In genomic region chr17:68437979-68438877, GRCh38 we compare ENCODE assay signal across 8 cellular contexts. TPM values are rescaled to one million over a fixed set of nuclear protein-coding genes. Genes with fewer than 3 reads are reported as not detected.
DNase-seq lines count a peak whose midpoint lies in the region; ATAC-seq, FAIRE-seq and TF ChIP-seq lines count a peak whose summit lies in the region.

No MANE protein-coding gene starts in this region.

- no peaks in the 10 kb centered on the region for H3K9me3 ChIP-seq in OCI-LY7 (ENCODE audit: low read length)
- H3K9me3 ChIP-seq in K562 (replicated peaks; ENCODE audit: control insufficient read depth, insufficient read depth, low read depth, low read length), result no peaks in the 10 kb centered on the region

- DNase-seq in OCI-LY7 (ENCODE audit: low spot score) (peak; percentile 87), K562 (ENCODE audit: extremely low read depth in 1 of 4, low spot score in 3 of 4) (peak; percentile 28 to 89 (median 54)), mesendoderm (peak; percentile 75), GM03348 (ENCODE audit: low spot score) (no peak), NCI-H2107 (lab: John Stamatoyannopoulos, UW) (no peak)
- DNase-seq in effector CD8-positive, alpha-beta T cell (lab: John Stamatoyannopoulos, UW), result no peak

- no peaks in the 10 kb centered on the region for H3K9me1 ChIP-seq in K562 (ENCODE audit: control insufficient read depth, insufficient read depth, low read length)

- H2AK5ac ChIP-seq in mesendoderm (ENCODE audit: low read length), result no peak overlapping the region

- BruUV-seq in OCI-LY7 (replicated peaks; lab: Mats Ljungman, UMichigan) (no TSS peak), K562 (replicated peaks; lab: Mats Ljungman, UMichigan) (no TSS peak)

- peak overlapping the region; percentile 54 for H3K56ac ChIP-seq in mesendoderm (ENCODE audit: low read length)

- H4K20me1 ChIP-seq in OCI-LY7 (ENCODE audit: insufficient read depth, low read length) (no peaks in the 10 kb centered on the region), K562 (replicated peaks; ENCODE audit: control insufficient read depth, insufficient read depth, low read length) (no peaks in the 10 kb centered on the region)

- peak; percentile 72 for ATAC-seq in GM18867 (IDR thresholded peaks at IDR 0.05; ENCODE audit: unreplicated experiment)
- peak; percentile 69 for ATAC-seq in HG02763 (IDR thresholded peaks at IDR 0.05; ENCODE audit: unreplicated experiment)
- ATAC-seq in K562, result peak; percentile 87

- H2BK15ac ChIP-seq in mesendoderm (replicated peaks; ENCODE audit: low read depth), result no peak overlapping the region

- POLR2A ChIA-PET in OCI-LY7 (lab: Charles Lee), result interaction anchor here (0.5 to 8.8 kb wide), 20 partner anchors 8 to 351 kb away, joined by 3 to 138 read pairs (median 4); partner anchors contain the start of gene WIPI1
- POLR2A ChIA-PET in K562 (lab: Yijun Ruan, JAX), result interaction anchor here (0.5 to 1.6 kb wide), 9 partner anchors 9 to 252 kb away, joined by 3 to 8 read pairs (median 4); partner anchors contain the start of gene WIPI1

- peak; percentile 77 for TF ChIP-seq EP300 in K562 (IDR thresholded peaks at IDR 0.05; ENCODE audit: low read length)

- H4K5ac ChIP-seq in mesendoderm (ENCODE audit: low read length), result no peak overlapping the region

- 46% methylated on average over 16 of the region's 16 CpGs for WGBS in K562 (ENCODE audit: insufficient coverage, low coverage, missing lambda C conversion rate)
- no CpG with 5 or more reads among the region's 16 CpGs for WGBS in mesendoderm (ENCODE audit: extremely low coverage, insufficient coverage, low lambda C conversion rate)

- CTCF ChIA-PET in OCI-LY7 (lab: Charles Lee; ENCODE audit: unreplicated experiment), result interaction anchor here (0.6 to 1.5 kb wide), 6 partner anchors 19 to 176 kb away, joined by 3 read pairs; partner anchors contain the start of gene WIPI1
- CTCF ChIA-PET in K562 (lab: Yijun Ruan, JAX; ENCODE audit: low intra/inter-chr PET ratio), result interaction anchor here (0.7 kb wide), 1 partner anchor 266 kb away, joined by 4 read pairs; no protein-coding TSS in a partner anchor

- H2AFZ ChIP-seq in OCI-LY7 (ENCODE audit: low read length) (peak overlapping the region; percentile 77), K562 (ENCODE audit: low read depth, low read length) (peak overlapping the region; percentile 98)

- peak overlapping the region; percentile 80 for H3K27ac ChIP-seq in OCI-LY7 (ENCODE audit: low read depth, low read length, poor library complexity, severe bottlenecking)
- H3K27ac ChIP-seq in K562 (ENCODE audit: extremely low read depth, low read depth, low read length), result peak overlapping the region; percentile 85
- H3K27ac ChIP-seq in mesendoderm (ENCODE audit: low read depth, low read length), result no peak overlapping the region

- no peak overlapping the region for H2BK5ac ChIP-seq in mesendoderm (ENCODE audit: low read length)

- peak overlapping the region; percentile 49 for H3K4me3 ChIP-seq in OCI-LY7 (ENCODE audit: low read depth, low read length, poor library complexity, severe bottlenecking)
- H3K4me3 ChIP-seq in K562, result no peak overlapping the region
- no peak overlapping the region for H3K4me3 ChIP-seq in mesendoderm (ENCODE audit: low read length)

- TF ChIP-seq RAD21 in K562 (CRISPR knock-in tag; conservative IDR thresholded peaks at IDR 0.05 in 1 of 2, IDR thresholded peaks at IDR 0.05 in 1 of 2), result 0 out of 4 replicates have a peak, but pooled peaks of 1 of the 2 experiments have one; percentile 10

- no peak for TF ChIP-seq CTCF in OCI-LY7 (conservative IDR thresholded peaks at IDR 0.05; ENCODE audit: low read length)
- TF ChIP-seq CTCF in K562 (IDR thresholded peaks at IDR 0.05 in 2 of 3, conservative IDR thresholded peaks at IDR 0.05 in 1 of 3; ENCODE audit: insufficient read depth in 2 of 3, low read depth in 1 of 3, low read length in 3 of 3), result 0 out of 6 replicates have a peak, but pooled peaks of 1 of the 3 experiments have one; percentile 5

- H3K27me3 ChIP-seq in K562 (ENCODE audit: control insufficient read depth in 2 of 2, insufficient read depth in 2 of 2, low read length in 2 of 2), result no peaks in the 10 kb centered on the region
- no peaks in the 10 kb centered on the region for H3K27me3 ChIP-seq in mesendoderm (ENCODE audit: insufficient read depth, low read length, poor library complexity)

- H3K4me1 ChIP-seq in OCI-LY7 (ENCODE audit: insufficient read depth, low read length, poor library complexity, severe bottlenecking) (peaks cover 70% of the 10 kb centered on the region), K562 (replicated peaks in 1 of 2; ENCODE audit: control insufficient read depth in 2 of 2, insufficient read depth in 2 of 2, low read length in 2 of 2) (peaks cover 17 to 41% of the 10 kb centered on the region in 2 experiments), mesendoderm (ENCODE audit: control insufficient read depth, low read depth, low read length) (no peaks in the 10 kb centered on the region)

- in situ Hi-C loops in K562 (cut with MboI), result no loop called here

- H3K9ac ChIP-seq in K562 (ENCODE audit: insufficient read depth in 1 of 2, low read depth in 2 of 2, low read length in 2 of 2) (peak overlapping the region; percentile 38 to 64; a peak in 3 of 4 replicates), mesendoderm (ENCODE audit: low read length) (peak overlapping the region; percentile 11)

- intact Hi-C loops in OCI-LY7 (cut with micrococcal nuclease; ENCODE audit: unreplicated experiment), result loop anchor here (2.0 to 5.0 kb wide), 2 partner anchors 96 to 257 kb away; no protein-coding TSS in a partner anchor
- intact Hi-C loops in K562 (cut with micrococcal nuclease), result loop anchor here (2.0 to 10.0 kb wide), 2 partner anchors 19 to 173 kb away; partner anchors contain the start of gene WIPI1

- H3K4me2 ChIP-seq in OCI-LY7 (ENCODE audit: low read length) (peak overlapping the region; percentile 75), K562 (ENCODE audit: insufficient read depth, low read length) (peak overlapping the region; percentile 64), mesendoderm (ENCODE audit: low read length) (no peak overlapping the region)

- H3K4ac ChIP-seq in mesendoderm (ENCODE audit: low read depth, low read length), result no peak overlapping the region

- H3K79me2 ChIP-seq in OCI-LY7 (ENCODE audit: insufficient read depth, low read depth, low read length) (no peaks in the 10 kb centered on the region), K562 (ENCODE audit: control insufficient read depth, insufficient read depth, low read length) (no peaks in the 10 kb centered on the region), mesendoderm (ENCODE audit: control insufficient read depth, insufficient read depth, low read length) (no peaks in the 10 kb centered on the region)

- no peak overlapping the region for H2BK120ac ChIP-seq in mesendoderm (ENCODE audit: low read depth, low read length)

- H3K79me1 ChIP-seq in mesendoderm (ENCODE audit: low read length), result no peaks in the 10 kb centered on the region

- peak; percentile 93 for FAIRE-seq in K562 (lab: Jason Lieb, UNC)

- H3K18ac ChIP-seq in mesendoderm (ENCODE audit: low read length), result no peak overlapping the region

- H3K23ac ChIP-seq in mesendoderm (ENCODE audit: low read length), result no peak overlapping the region

- TF ChIP-seq POLR2A in K562 (conservative IDR thresholded peaks at IDR 0.05), result peak; percentile 61

- H3K36me3 ChIP-seq in OCI-LY7 (ENCODE audit: insufficient read depth, low read length) (peaks cover 14% of the 10 kb centered on the region), K562 (ENCODE audit: control insufficient read depth, insufficient read depth, low read length) (no peaks in the 10 kb centered on the region), mesendoderm (ENCODE audit: control insufficient read depth, insufficient read depth, low read length) (no peaks in the 10 kb centered on the region)

- no peak overlapping the region for H4K8ac ChIP-seq in mesendoderm (ENCODE audit: low read depth, low read length)

- no peaks in the 10 kb centered on the region for H3K9me2 ChIP-seq in OCI-LY7 (ENCODE audit: insufficient read depth, low read length)

TF ChIP-seq in K562, 482 proteins besides CTCF, POLR2A, EP300 and RAD21 (continues in another document):
- peak; percentile 69 for TF ChIP-seq DPF2 (IDR thresholded peaks at IDR 0.05)
- no peak for TF ChIP-seq DDX20 (tag; IDR thresholded peaks at IDR 0.05; ENCODE audit: low read depth)
- no peak for TF ChIP-seq FOXM1 (IDR thresholded peaks at IDR 0.05; ENCODE audit: low read depth)
- TF ChIP-seq FOXM1 (CRISPR knock-in tag; IDR thresholded peaks at IDR 0.05; ENCODE audit: low read depth), result no peak
- TF ChIP-seq SIRT6 (IDR thresholded peaks at IDR 0.05; ENCODE audit: low read depth, low read length), result no peak
- no peak for TF ChIP-seq ZNF75A (CRISPR knock-in tag; IDR thresholded peaks at IDR 0.05)
- TF ChIP-seq CREM (IDR thresholded peaks at IDR 0.05; ENCODE audit: low read depth), result peak; percentile 65
- no peak for TF ChIP-seq RFX5 (IDR thresholded peaks at IDR 0.05; ENCODE audit: low read depth, low read length)
- TF ChIP-seq NFATC3 (IDR thresholded peaks at IDR 0.05), result no peak
- no peak for TF ChIP-seq MEF2D (tag; conservative IDR thresholded peaks at IDR 0.05; ENCODE audit: low read depth)

RNA-seq across cellular contexts. Expression of gene WIPI1, which starts 19.1 kb away (rescaled TPM):
- total RNA-seq in OCI-LY7 (2014; rRNA removed; shearing (Covaris generic)), result 31.7 and 34.4 TPM in 2 replicates
- total RNA-seq in OCI-LY7 (2022) (43.5 and 59.2 TPM in 2 replicates), K562 (2014; rRNA removed) (10.9 and 12.8 TPM in 2 replicates), K562 (2014; rRNA removed; fragmentation: Illumina TruSeq; extraction: Trizol) (12.1 and 14.7 TPM in 2 replicates), K562 (2015; rRNA removed; fragmentation: Illumina TruSeq; extraction: Trizol) (8.2 and 8.6 TPM in 2 replicates), K562 (2021) (11.8 and 13.2 TPM in 2 replicates)
- 35.8 and 60.9 TPM in 2 replicates for total RNA-seq in K562 (2011; cell fraction: chromatin; rRNA removed; ENCODE audit: low replicate concordance)
- 25.4 and 31.2 TPM in 2 replicates for total RNA-seq in K562 (2011; cell fraction: nucleolus; rRNA removed)
- 29.5 and 34.1 TPM in 2 replicates for total RNA-seq in K562 (2011; cell fraction: nucleoplasm; rRNA removed)
- polyA plus RNA-seq in K562 (2011; rRNA removed) (11.6 and 16.9 TPM in 2 replicates), K562 (2014; fragmentation: Illumina TruSeq; extraction: Trizol) (15.6 and 15.9 TPM in 2 replicates), K562 (2014; fragmentation: Nextera tagmentation; extraction: Ambion mirVana) (1 to 10 TPM; 3.7 to 3.8 TPM), K562 (2014; rRNA removed) (16.0 and 23.5 TPM in 2 replicates)
- polyA plus RNA-seq in K562 (2011; cell fraction: cytosol; rRNA removed), result 11.3 and 11.5 TPM in 2 replicates
- 13.7 and 16.1 TPM in 2 replicates for polyA plus RNA-seq in K562 (2011; cell fraction: nucleus; rRNA removed)
- 16.5 and 60.4 TPM in 2 replicates for polyA plus RNA-seq in K562 (2012)
- polyA minus RNA-seq in K562 (2011; rRNA and poly(A)+ RNA removed), result 11.4 and 16.7 TPM in 2 replicates
- polyA minus RNA-seq in K562 (2011; cell fraction: cytosol; rRNA and poly(A)+ RNA removed), result 6.6 and 7.8 TPM in 2 replicates
- polyA minus RNA-seq in K562 (2011; cell fraction: nucleus; rRNA and poly(A)+ RNA removed), result 10.8 and 14.7 TPM in 2 replicates
- 10.7 TPM for polyA plus RNA-seq in mesendoderm (2013, experiment 1 of 2)
- 11.0 TPM for polyA plus RNA-seq in mesendoderm (2013, experiment 2 of 2)

Comparison
In these comparisons a context has a peak if more than half of its experiments do, and no peak if none do; other contexts are left out.
1. DNase-seq: peak in OCI-LY7 (single experiment), K562 (4 of 4) and mesendoderm (single experiment); none in effector CD8-positive, alpha-beta T cell (single experiment), GM03348 (single experiment) and NCI-H2107 (single experiment).
2. Peak in every context shown above with its lines, with median percentiles within 50 percentile points of each other: ATAC-seq.